In genomic region chr4:135575041-135575440, GRCh38 we compare ENCODE assay signal across 10 cellular contexts.
"Had no signal": no experiment of that assay in that cellular context is flagged by ENCODE, and none has a peak within 500 bp of the region (broad histone marks: within the 10 kb centered on the region; RNA-seq: fewer than 3 reads in every experiment).

No MANE protein-coding gene starts in this region.

- H3K27ac ChIP-seq: GM23248 had no signal

- H2AFZ ChIP-seq: GM23248, GM23338 had no signal

- H3K9ac ChIP-seq: GM23248 had no signal

- DNase-seq: GM23248, GOT3, H7, H9, HCEC 1CT, HFFc6 had no signal

- H3K4me1 ChIP-seq: HAP-1 had no signal

- H3K4me2 ChIP-seq: GM23338 had no signal

- H3K9me3 ChIP-seq: HAP-1 had no signal

- H3K36me3 ChIP-seq: HAP-1 had no signal

- ATAC-seq: GM23338 had no signal

- FAIRE-seq: H1, H54 had no signal

- H3K4me3 ChIP-seq: GM23248, GM23338, HAP-1 had no signal
